In the genomic region with DNA sequence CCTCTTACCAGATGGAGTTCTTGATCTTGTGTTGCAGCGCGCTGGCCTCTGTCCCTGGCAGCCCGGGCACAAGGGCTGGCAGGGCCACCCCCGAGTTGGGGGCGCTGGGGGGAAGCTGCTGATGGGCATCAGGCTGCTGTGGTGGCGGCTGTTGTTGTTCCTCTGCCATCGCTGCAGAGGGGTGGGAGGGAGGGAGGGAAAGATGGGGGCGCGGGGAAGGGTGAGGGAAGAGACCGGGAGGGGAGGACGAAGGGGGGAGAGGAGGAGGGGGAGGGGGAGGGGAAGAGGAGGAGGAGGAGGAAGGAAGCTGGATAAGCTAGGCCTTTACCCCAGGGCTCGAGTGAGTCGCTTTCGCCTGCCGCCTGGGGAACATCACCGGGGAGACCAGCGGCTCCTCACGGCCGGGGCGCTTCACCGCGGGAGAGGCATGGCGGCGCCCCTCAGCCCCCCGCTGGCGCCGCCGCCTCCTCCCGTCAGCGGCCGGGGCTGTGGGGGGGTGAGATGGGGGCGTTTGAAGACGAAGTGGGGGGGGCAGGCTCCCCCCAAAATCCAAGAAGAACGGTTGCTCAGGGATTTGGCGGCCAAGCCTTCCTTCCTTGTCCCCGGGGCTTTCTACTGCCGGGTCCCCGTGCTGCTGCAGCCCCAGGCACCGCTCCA, we compare ENCODE assay signal across 8 cellular contexts. TPM values are rescaled to one million over a fixed set of nuclear protein-coding genes. Genes with fewer than 3 reads are reported as not detected.
A peak's percentile ranks its signal among the peaks of the same experiment; 100 is the strongest.
DNase-seq lines count a peak whose midpoint lies in the region; ATAC-seq, FAIRE-seq and TF ChIP-seq lines count a peak whose summit lies in the region.

No MANE protein-coding gene starts in this region.

- H3K27ac ChIP-seq in keratinocyte (ENCODE audit: control insufficient read depth, insufficient read depth, low read length) (peak overlapping the region; percentile 89), spleen (peak overlapping the region; percentile 83 to 93 (median 92))

- H3K79me2 ChIP-seq in keratinocyte (ENCODE audit: control insufficient read depth, insufficient read depth, low read length) = peaks cover 58% of the 10 kb centered on the region

- no peak for TF ChIP-seq CTCF in LNCaP clone FGC (IDR thresholded peaks at IDR 0.05; ENCODE audit: control insufficient read depth, extremely low read depth, insufficient read depth)
- TF ChIP-seq CTCF in keratinocyte (optimal IDR thresholded peaks at IDR 0.05 in 1 of 3, IDR thresholded peaks at IDR 0.05 in 1 of 3, conservative IDR thresholded peaks at IDR 0.05 in 1 of 3; ENCODE audit: extremely low read depth in 1 of 3, insufficient read depth in 2 of 3, low read length in 3 of 3) = no peak
- TF ChIP-seq CTCF in spleen (IDR thresholded peaks at IDR 0.05 in 8 of 11, conservative IDR thresholded peaks at IDR 0.05 in 3 of 11) = no peak

- 1 to 2% (median 1%) methylated on average over 23 to 39 of the region's 39 CpGs for WGBS in spleen, 5 donors

- peak overlapping the region; percentile 33 for H2AFZ ChIP-seq in keratinocyte (ENCODE audit: control insufficient read depth, low read length)

- peak overlapping the region; percentile 94 for H3K4me2 ChIP-seq in keratinocyte (ENCODE audit: control insufficient read depth, extremely low read depth, insufficient read depth, low read depth, low read length)

- H3K4me3 Mint-ChIP-seq in central memory CD8-positive, alpha-beta T cell = peak overlapping the region; percentile 88

- no peaks in the 10 kb centered on the region for H3K27me3 Mint-ChIP-seq in central memory CD8-positive, alpha-beta T cell

- H3K9me3 ChIP-seq in keratinocyte (ENCODE audit: control insufficient read depth, low read depth, low read length) (no peaks in the 10 kb centered on the region), spleen (no peaks in the 10 kb centered on the region)

- H3K9ac ChIP-seq in keratinocyte (ENCODE audit: control insufficient read depth, extremely low read depth, insufficient read depth, low read length) = peak overlapping the region; percentile 85

- H3K36me3 Mint-ChIP-seq in central memory CD8-positive, alpha-beta T cell (ENCODE audit: insufficient read depth) = peaks cover 13% of the 10 kb centered on the region

- H3K36me3 ChIP-seq in keratinocyte (ENCODE audit: control insufficient read depth in 2 of 2, extremely low read depth in 1 of 2, insufficient read depth in 2 of 2, low read length in 2 of 2) = no peaks in the 10 kb centered on the region
- no peaks in the 10 kb centered on the region for H3K36me3 ChIP-seq in spleen

- H4K20me1 ChIP-seq in keratinocyte (ENCODE audit: control insufficient read depth, extremely low read depth, insufficient read depth, low read length) = no peaks in the 10 kb centered on the region

- no peaks in the 10 kb centered on the region for H3K9me3 Mint-ChIP-seq in central memory CD8-positive, alpha-beta T cell

- peaks cover 33% of the 10 kb centered on the region for H3K4me1 Mint-ChIP-seq in central memory CD8-positive, alpha-beta T cell

- no peaks in the 10 kb centered on the region for H3K27me3 ChIP-seq in keratinocyte (ENCODE audit: control insufficient read depth, extremely low read depth, insufficient read depth, low read length)
- H3K27me3 ChIP-seq in spleen (replicated peaks in 1 of 7) = no peaks in the 10 kb centered on the region

- H3K4me3 ChIP-seq in LNCaP clone FGC (ENCODE audit: low read depth, low read length) (peak overlapping the region; percentile 78), keratinocyte (ENCODE audit: control insufficient read depth in 2 of 3, extremely low read depth in 1 of 3, insufficient read depth in 2 of 3, low read depth in 1 of 3, low read length in 3 of 3) (peak overlapping the region; percentile 81 to 98 (median 88)), spleen (peak overlapping the region; percentile 57 to 93 (median 70))

- intact Hi-C loops in spleen (cut with DNase I; ENCODE audit: low total_unique reads) = no loop called here

- no peaks in the 10 kb centered on the region for H3K9me1 ChIP-seq in keratinocyte (ENCODE audit: control insufficient read depth, extremely low read depth, insufficient read depth, low read length)

- DNase-seq in AG20443 (ENCODE audit: low spot score) (peak; percentile 25), LNCaP clone FGC (ENCODE audit: low read depth) (no peak), T1000 (lab: John Stamatoyannopoulos, UW) (peak; percentile 50), keratinocyte (ENCODE audit: low read depth, low spot score) (no peak), spleen (peak; percentile 88), T-helper 9 cell (no peak)
- DNase-seq in central memory CD8-positive, alpha-beta T cell (ENCODE audit: low spot score in 2 of 2) = no peak

- ATAC-seq in GM19455 (IDR thresholded peaks at IDR 0.05; ENCODE audit: unreplicated experiment) = peak; percentile 12
- peak; percentile 9 for ATAC-seq in central memory CD8-positive, alpha-beta T cell (replicated peaks; ENCODE audit: extremely low read depth, poor library complexity, severe bottlenecking)

- peaks cover 27% of the 10 kb centered on the region for H3K4me1 ChIP-seq in keratinocyte (ENCODE audit: control insufficient read depth, extremely low read depth, insufficient read depth, low read length)
- H3K4me1 ChIP-seq in spleen = peaks cover 26 to 73% (median 53%) of the 10 kb centered on the region in 6 donors

- TF ChIP-seq POLR2A in spleen (IDR thresholded peaks at IDR 0.05) = no peak

- FAIRE-seq in keratinocyte (lab: Jason Lieb, UNC) = no peak

- H3K27ac Mint-ChIP-seq in central memory CD8-positive, alpha-beta T cell (ENCODE audit: low read depth) = peak overlapping the region; percentile 58

- dilution Hi-C loops in keratinocyte (cut with MboI; ENCODE audit: extremely low pct_ligation_motif_present, low sequenced_read_pairs) = no loop called here

RNA-seq across cellular contexts. Expression of gene RFX7, which starts 0.4 kb away (rescaled TPM):
- polyA plus RNA-seq in keratinocyte = 9.8 to 16.3 TPM (median 13.6 TPM) in 3 replicates
- 3.4 TPM for polyA plus RNA-seq in keratinocyte (2011; ENCODE audit: low read depth)
- polyA plus RNA-seq in keratinocyte (2011; cell fraction: cytosol; rRNA removed) = 6.2 and 10.2 TPM in 2 replicates
- 43.5 and 51.2 TPM in 2 replicates for polyA plus RNA-seq in keratinocyte (2011; cell fraction: nucleus; rRNA removed)
- 7.5 and 13.8 TPM in 2 replicates for polyA plus RNA-seq in keratinocyte (2012; ENCODE audit: low replicate concordance)
- polyA minus RNA-seq in keratinocyte = 37.1 to 60.8 TPM (median 39.0 TPM) in 3 replicates
- 10.7 TPM for polyA minus RNA-seq in keratinocyte (2011; cell fraction: cytosol; rRNA and poly(A)+ RNA removed)
- 25.4 and 56.8 TPM in 2 replicates for polyA minus RNA-seq in keratinocyte (2011; cell fraction: nucleus; rRNA and poly(A)+ RNA removed)
- total RNA-seq in spleen = 10 to 100 TPM; 19.0 to 30.2 (median 24.8) TPM
- polyA plus RNA-seq in spleen = 1 to 10 TPM; 2.7 to 3.7 (median 3.5) TPM

Comparison
In these comparisons a context has a peak if more than half of its experiments do, and no peak if none do; other contexts are left out.
1. DNase-seq: peak in AG20443 (single experiment), T1000 (single experiment) and spleen (single experiment); none in LNCaP clone FGC (single experiment), central memory CD8-positive, alpha-beta T cell (0 of 2), keratinocyte (single experiment) and T-helper 9 cell (single experiment).
2. Peak in every context shown above with its lines, with median percentiles within 50 percentile points of each other: H3K4me3 ChIP-seq.